In the genomic region with DNA sequence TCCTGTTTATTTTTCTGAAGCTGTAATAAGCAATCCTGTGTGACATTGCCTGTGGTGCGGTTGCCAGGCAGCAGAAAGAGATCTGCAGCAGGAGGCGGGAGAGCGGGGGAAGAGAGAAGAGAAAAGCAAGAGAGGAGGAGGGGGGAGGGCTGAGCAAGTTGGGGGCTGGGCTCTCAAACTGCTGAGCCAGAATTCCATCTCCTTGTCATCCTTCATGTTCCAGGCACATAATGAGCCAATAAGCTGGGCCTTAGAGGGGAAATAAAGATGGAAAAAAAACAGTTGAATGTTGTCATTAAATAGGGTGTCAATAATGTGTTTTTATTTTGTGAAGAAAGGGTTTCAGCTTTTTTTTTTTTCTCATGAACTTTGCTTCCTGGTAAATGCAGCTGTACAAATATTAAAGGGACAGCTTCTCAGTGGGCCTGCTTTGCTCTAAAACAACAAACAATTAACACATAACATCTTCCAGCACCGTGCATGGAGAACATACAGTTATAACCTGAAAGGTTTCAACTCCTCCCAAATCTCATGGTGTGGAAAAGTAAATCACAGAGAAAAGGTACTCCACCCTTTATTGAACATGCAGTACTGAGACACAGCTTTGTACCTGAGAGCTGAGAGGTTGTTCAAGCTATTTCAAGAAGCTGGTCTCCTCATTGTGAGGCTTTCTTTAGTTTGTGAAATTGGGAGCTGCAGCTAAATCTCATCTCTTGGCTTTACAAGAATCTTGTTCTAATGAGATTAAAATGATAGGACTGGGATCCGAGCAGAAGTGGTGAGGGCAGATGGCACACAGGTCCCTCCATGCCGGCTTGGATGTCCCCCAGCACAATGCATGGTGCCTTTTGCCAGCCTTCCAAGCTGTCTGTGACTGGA, we compare ENCODE assay signal across 8 cellular contexts.
A peak's percentile ranks its signal among the peaks of the same experiment; 100 is the strongest.
DNase-seq lines count a peak whose midpoint lies in the region; ATAC-seq and TF ChIP-seq lines count a peak whose summit lies in the region.

No MANE protein-coding gene starts in this region.

- H3K4me3 ChIP-seq in left ventricle myocardium inferior: peak overlapping the region; percentile 22
- no peak overlapping the region for H3K4me3 ChIP-seq in trophoblast cell (ENCODE audit: low read depth, low read length)

- H3K79me2 ChIP-seq in trophoblast cell (ENCODE audit: control insufficient read depth, insufficient read depth, low read length, poor library complexity): peaks cover 2% of the 10 kb centered on the region

- no peak for TF ChIP-seq POLR2A in erythroblast (IDR thresholded peaks at IDR 0.05; ENCODE audit: low read length)

- ATAC-seq in HG03342 (IDR thresholded peaks at IDR 0.05; ENCODE audit: unreplicated experiment): no peak

- peak overlapping the region; percentile 36 for H4K12ac ChIP-seq in trophoblast cell (ENCODE audit: low read depth, low read length)

- no peak overlapping the region for H2AFZ ChIP-seq in trophoblast cell (ENCODE audit: insufficient read depth, low read length, poor library complexity)

- no CpG with 5 or more reads among the region's 6 CpGs for WGBS in trophoblast cell (ENCODE audit: extremely low coverage, insufficient coverage, insufficient read length)

- DNase-seq in ELF-1 (ENCODE audit: low read depth, low spot score) (peak; percentile 75), NCI-H446 (lab: John Stamatoyannopoulos, UW) (peak; percentile 84 to 90), left ventricle myocardium inferior (peak; percentile 82), trophoblast cell (no peak), erythroblast (lab: John Stamatoyannopoulos, UW) (no peak), GM13976 (ENCODE audit: low spot score) (no peak)

- H3K36me3 Mint-ChIP-seq in activated naive CD8-positive, alpha-beta T cell: no peaks in the 10 kb centered on the region

- peak overlapping the region; percentile 94 for H2BK120ac ChIP-seq in trophoblast cell (ENCODE audit: insufficient read depth, low read length, poor library complexity)

- peaks cover 49% of the 10 kb centered on the region for H3K4me1 ChIP-seq in left ventricle myocardium inferior
- peaks cover 13 to 18% of the 10 kb centered on the region in 2 experiments for H3K4me1 ChIP-seq in trophoblast cell (ENCODE audit: control insufficient read depth in 1 of 2, insufficient read depth in 2 of 2, low read length in 2 of 2)

- peak overlapping the region; percentile 46 for H3K4me3 Mint-ChIP-seq in activated naive CD8-positive, alpha-beta T cell

- no peak for TF ChIP-seq CTCF in left ventricle myocardium inferior (IDR thresholded peaks at IDR 0.05; ENCODE audit: borderline replicate concordance)
- TF ChIP-seq CTCF in GM13976 (IDR thresholded peaks at IDR 0.05; ENCODE audit: borderline replicate concordance, control extremely low read depth, extremely low read depth, insufficient read depth, missing control alignments): no peak

- peaks cover 18% of the 10 kb centered on the region for H3K79me1 ChIP-seq in trophoblast cell (ENCODE audit: low read length)

- peaks cover 39% of the 10 kb centered on the region for H3K4me1 Mint-ChIP-seq in activated naive CD8-positive, alpha-beta T cell (ENCODE audit: low read depth)

- no peak overlapping the region for H3K23ac ChIP-seq in trophoblast cell (ENCODE audit: low read length)

- H3K27ac ChIP-seq in left ventricle myocardium inferior (replicated peaks) (peak overlapping the region; percentile 79), trophoblast cell (ENCODE audit: low read depth, low read length) (peak overlapping the region; percentile 6)

- H4K8ac ChIP-seq in trophoblast cell (ENCODE audit: low read depth, low read length): peak overlapping the region; percentile 69

- H3K9ac ChIP-seq in trophoblast cell (ENCODE audit: low read length): no peak overlapping the region

- H2BK5ac ChIP-seq in trophoblast cell (ENCODE audit: low read depth, low read length, poor library complexity): no peak overlapping the region

- in situ Hi-C loops in GM13976 (cut with MboI; ENCODE audit: low sequenced_read_pairs, unreplicated experiment): no loop called here

- no peak overlapping the region for H3K4me2 ChIP-seq in trophoblast cell (ENCODE audit: low read length)

- H2AK5ac ChIP-seq in trophoblast cell (ENCODE audit: low read length): no peak overlapping the region

- peak overlapping the region; percentile 84 for H3K18ac ChIP-seq in trophoblast cell (ENCODE audit: low read length)

- H3K36me3 ChIP-seq in left ventricle myocardium inferior (no peaks in the 10 kb centered on the region), trophoblast cell (ENCODE audit: control insufficient read depth in 1 of 2, insufficient read depth in 2 of 2, low read length in 2 of 2) (no peaks in the 10 kb centered on the region)

- H3K27ac Mint-ChIP-seq in activated naive CD8-positive, alpha-beta T cell: no peak overlapping the region

- H3K9me3 ChIP-seq in left ventricle myocardium inferior (replicated peaks) (no peaks in the 10 kb centered on the region), trophoblast cell (ENCODE audit: insufficient read depth, low read depth, low read length) (no peaks in the 10 kb centered on the region)

- peaks cover 6% of the 10 kb centered on the region for H3K9me3 Mint-ChIP-seq in activated naive CD8-positive, alpha-beta T cell (ENCODE audit: low read depth)

- no peak overlapping the region for H3K4ac ChIP-seq in trophoblast cell (ENCODE audit: low read depth, low read length)

- intact Hi-C loops in left ventricle myocardium inferior (cut with micrococcal nuclease): no loop called here

- H3K27me3 Mint-ChIP-seq in activated naive CD8-positive, alpha-beta T cell: no peaks in the 10 kb centered on the region

- H3K27me3 ChIP-seq in left ventricle myocardium inferior (ENCODE audit: low read depth) (no peaks in the 10 kb centered on the region), trophoblast cell (ENCODE audit: insufficient read depth, low read length) (no peaks in the 10 kb centered on the region)

- peak overlapping the region; percentile 63 for H2BK12ac ChIP-seq in trophoblast cell (ENCODE audit: low read length)

- peak overlapping the region; percentile 75 for H3K14ac ChIP-seq in trophoblast cell (ENCODE audit: low read length)

- peak overlapping the region; percentile 75 for H4K91ac ChIP-seq in trophoblast cell (ENCODE audit: low read depth, low read length)

Comparison
In these comparisons a context has a peak if more than half of its experiments do, and no peak if none do; other contexts are left out.
1. DNase-seq: peak in ELF-1 (single experiment), NCI-H446 (2 of 2) and left ventricle myocardium inferior (single experiment); none in trophoblast cell (0 of 2), erythroblast (0 of 2) and GM13976 (single experiment).